12 cellular contexts compared by ENCODE assay signal in genomic region chr20:50304883-50305635, GRCh38.
DNase-seq lines count a peak whose midpoint lies in the region; ATAC-seq and TF ChIP-seq lines count a peak whose summit lies in the region.
"Had no signal": no experiment of that assay in that cellular context is flagged by ENCODE, and none has a peak within 500 bp of the region (broad histone marks: within the 10 kb centered on the region; RNA-seq: fewer than 3 reads in every experiment).

No MANE protein-coding gene starts in this region.

- POLR2A ChIA-PET in activated CD4-positive, alpha-beta memory T cell treated with anti-CD3 and anti-CD28 coated beads, Interleukin-2, amount 10 ng/mL, durations not matched to agents 7 days and 5 days (lab: Charles Lee), result no interaction called here

- intact Hi-C loops in body of pancreas (cut with DNase I), result no loop called here
- intact Hi-C loops in gastrocnemius medialis (cut with DNase I; ENCODE audit: low total_unique reads), result loop anchor here (1.0 to 10.0 kb wide), 4 partner anchors 26 to 270 kb away; no protein-coding TSS in a partner anchor

- WGBS in body of pancreas, 2 donors, result 71 to 72% methylated on average over 12 to 14 of the region's 14 CpGs

- ATAC-seq in body of pancreas (peak; percentile 45), gastrocnemius medialis (peak; percentile 53 to 66)
- ATAC-seq: activated CD8-positive, alpha-beta T cell treated with anti-CD3 and anti-CD28 coated beads for 36 hours; foreskin keratinocyte had no signal

- no peaks in the 10 kb centered on the region for H3K36me3 ChIP-seq in body of pancreas (replicated peaks in 1 of 2; ENCODE audit: insufficient read depth in 1 of 2, low read depth in 2 of 2)
- H3K36me3 ChIP-seq in gastrocnemius medialis, result no peaks in the 10 kb centered on the region

- in situ Hi-C loops in gastrocnemius medialis (cut with MboI; ENCODE audit: low sequenced_read_pairs in 4 of 4), result no loop called here

- peaks cover 46% of the 10 kb centered on the region for H3K4me1 ChIP-seq in body of pancreas
- peaks cover 57 to 66% of the 10 kb centered on the region in 2 donors for H3K4me1 ChIP-seq in gastrocnemius medialis

- H3K27me3 ChIP-seq in body of pancreas (no peaks in the 10 kb centered on the region), gastrocnemius medialis (no peaks in the 10 kb centered on the region)

- H3K4me3 ChIP-seq in body of pancreas (no peak overlapping the region), gastrocnemius medialis (no peak overlapping the region)

- H3K9me3 Mint-ChIP-seq in activated CD4-positive, alpha-beta memory T cell treated with anti-CD3 and anti-CD28 coated beads, Interleukin-2, amount 10 ng/mL, durations not matched to agents 7 days and 5 days, result no peaks in the 10 kb centered on the region
- H3K9me3 Mint-ChIP-seq: activated CD8-positive, alpha-beta T cell treated with anti-CD3 and anti-CD28 coated beads for 36 hours had no signal

- H3K27me3 Mint-ChIP-seq in activated CD4-positive, alpha-beta memory T cell treated with anti-CD3 and anti-CD28 coated beads, Interleukin-2, amount 10 ng/mL, durations not matched to agents 7 days and 5 days, result peaks cover 15% of the 10 kb centered on the region
- H3K27me3 Mint-ChIP-seq: activated CD8-positive, alpha-beta T cell treated with anti-CD3 and anti-CD28 coated beads for 36 hours had no signal

- TF ChIP-seq CTCF in body of pancreas (IDR thresholded peaks at IDR 0.05) (no peak), gastrocnemius medialis (IDR thresholded peaks at IDR 0.05 in 4 of 5, conservative IDR thresholded peaks at IDR 0.05 in 1 of 5) (no peak)

- no peak overlapping the region for H3K4me3 Mint-ChIP-seq in activated CD4-positive, alpha-beta memory T cell treated with anti-CD3 and anti-CD28 coated beads, Interleukin-2, amount 10 ng/mL, durations not matched to agents 7 days and 5 days
- H3K4me3 Mint-ChIP-seq: activated CD8-positive, alpha-beta T cell treated with anti-CD3 and anti-CD28 coated beads for 36 hours had no signal

- no peaks in the 10 kb centered on the region for H3K36me3 Mint-ChIP-seq in activated CD4-positive, alpha-beta memory T cell treated with anti-CD3 and anti-CD28 coated beads, Interleukin-2, amount 10 ng/mL, durations not matched to agents 7 days and 5 days (ENCODE audit: low read depth)

- no peaks in the 10 kb centered on the region for H3K9me3 ChIP-seq in body of pancreas
- no peaks in the 10 kb centered on the region for H3K9me3 ChIP-seq in gastrocnemius medialis

- H3K27ac Mint-ChIP-seq in activated CD4-positive, alpha-beta memory T cell treated with anti-CD3 and anti-CD28 coated beads, Interleukin-2, amount 10 ng/mL, durations not matched to agents 7 days and 5 days, result no peak overlapping the region
- H3K27ac Mint-ChIP-seq: activated CD8-positive, alpha-beta T cell treated with anti-CD3 and anti-CD28 coated beads for 36 hours had no signal

- TF ChIP-seq POLR2A in body of pancreas (IDR thresholded peaks at IDR 0.05), result no peak
- TF ChIP-seq POLR2A in gastrocnemius medialis (IDR thresholded peaks at IDR 0.05), result peak in 1 of 2 donors; percentile 47

- H3K4me1 Mint-ChIP-seq in activated CD4-positive, alpha-beta memory T cell treated with anti-CD3 and anti-CD28 coated beads, Interleukin-2, amount 10 ng/mL, durations not matched to agents 7 days and 5 days, result peaks cover 10% of the 10 kb centered on the region

- DNase-seq in Daoy (ENCODE audit: low read depth), result peak; percentile 85
- DNase-seq in body of pancreas, result peak; percentile 53 to 78 (median 70)
- DNase-seq in hepatic stellate cell (ENCODE audit: low spot score), result peak; percentile 96
- peak; percentile 94 to 96 for DNase-seq in gastrocnemius medialis
- DNase-seq in AML-193 (lab: John Stamatoyannopoulos, UW), result no peak
- no peak for DNase-seq in activated effector memory CD4-positive, alpha-beta T cell treated with Interleukin-2 at 50 U/mL for 16 hours
- DNase-seq in activated CD4-positive, alpha-beta memory T cell treated with anti-CD3 and anti-CD28 coated beads, Interleukin-2, amount 10 ng/mL, durations not matched to agents 7 days and 5 days, result no peak
- DNase-seq in activated T-cell treated with anti-CD3 and anti-CD28 coated beads for 4 hours, result no peak
- DNase-seq: activated CD8-positive, alpha-beta T cell treated with anti-CD3 and anti-CD28 coated beads for 36 hours; foreskin keratinocyte; NCI-H748 treated with DMSO at 0.1 percent for 48 hours; stimulated activated CD4-positive, alpha-beta T cell treated with anti-CD3 and anti-CD28 coated beads, Interleukin-15, amount 100 ng/mL, for 24 hours had no signal

- CTCF ChIA-PET in activated CD4-positive, alpha-beta memory T cell treated with anti-CD3 and anti-CD28 coated beads, Interleukin-2, amount 10 ng/mL, durations not matched to agents 7 days and 5 days (lab: Charles Lee), result no interaction called here

- peak overlapping the region in 3 of 4 donors; percentile 43 to 65 (median 49) for H3K27ac ChIP-seq in body of pancreas
- peak overlapping the region; percentile 87 to 95 (median 90) for H3K27ac ChIP-seq in gastrocnemius medialis
- H3K27ac ChIP-seq: foreskin keratinocyte had no signal

Comparison
In these comparisons a context has a peak if more than half of its experiments do, and no peak if none do; other contexts are left out.
1. DNase-seq: peak in Daoy (single experiment), body of pancreas (4 of 4), hepatic stellate cell (single experiment) and gastrocnemius medialis (2 of 2); none in AML-193 (0 of 2), activated effector memory CD4-positive, alpha-beta T cell treated with Interleukin-2 at 50 U/mL for 16 hours (single experiment), activated CD4-positive, alpha-beta memory T cell treated with anti-CD3 and anti-CD28 coated beads, Interleukin-2, amount 10 ng/mL, durations not matched to agents 7 days and 5 days (single experiment) and activated T-cell treated with anti-CD3 and anti-CD28 coated beads for 4 hours (single experiment).